ENCODE assay signal across 19 cellular contexts in genomic region chr11:35887737-35888136, GRCh38. TPM values are rescaled to one million over a fixed set of nuclear protein-coding genes. Genes with fewer than 3 reads are reported as not detected.
"Had no signal": no experiment of that assay in that cellular context is flagged by ENCODE, and none has a peak within 500 bp of the region (broad histone marks: within the 10 kb centered on the region; RNA-seq: fewer than 3 reads in every experiment).

No MANE protein-coding gene starts in this region.

- H3K4me3 ChIP-seq: colonic mucosa, heart left ventricle, mucosa of descending colon, psoas muscle, right lobe of liver, testis, tibial nerve, upper lobe of right lung, vagina had no signal

- H3K4me1 ChIP-seq: colonic mucosa, heart left ventricle, psoas muscle, right lobe of liver, testis, tibial nerve, upper lobe of right lung, vagina had no signal

- FAIRE-seq: frontal cortex had no signal

- H3K9me3 ChIP-seq: colonic mucosa, heart left ventricle, mucosa of descending colon, neutrophil, psoas muscle, right lobe of liver, testis, tibial nerve, upper lobe of right lung, vagina had no signal

- H3K36me3 ChIP-seq: colonic mucosa, heart left ventricle, neutrophil, right lobe of liver, tibial nerve, upper lobe of right lung, vagina had no signal

- H3K27ac ChIP-seq: colonic mucosa, heart left ventricle, neutrophil, psoas muscle, right lobe of liver, testis, tibial nerve, upper lobe of right lung, vagina had no signal

- ATAC-seq: heart left ventricle; mucosa of descending colon; naive thymus-derived CD8-positive, alpha-beta T cell; psoas muscle; right lobe of liver; stimulated activated effector memory CD8-positive, alpha-beta T cell treated with anti-CD3 and anti-CD28 coated beads, Interleukin-12 subunit alpha, Interleukin-12 subunit beta, amount 100 ng/mL, for 72 hours; upper lobe of right lung had no signal

- H3K27me3 ChIP-seq: colonic mucosa, heart left ventricle, neutrophil, right lobe of liver, testis, tibial nerve, upper lobe of right lung, vagina had no signal

- DNase-seq: colonic mucosa; effector CD4-positive, alpha-beta T cell; heart left ventricle; hippocampal formation; kidney glomerular epithelial cell; mucosa of descending colon; naive thymus-derived CD8-positive, alpha-beta T cell; psoas muscle; retina; right lobe of liver; stimulated activated CD4-positive, alpha-beta T cell treated with anti-CD3 and anti-CD28 coated beads, Interleukin-4, amount 100 ng/mL, for 1 hour; stimulated activated CD8-positive, alpha-beta memory T cell treated with anti-CD3 and anti-CD28 coated beads, Interleukin-4, amount 100 ng/mL, for 48 hours; testis; upper lobe of right lung had no signal

RNA-seq across cellular contexts. Expression of gene LDLRAD3, which starts 56.1 kb away (rescaled TPM):
- total RNA-seq: naive thymus-derived CD8-positive, alpha-beta T cell had no signal
- polyA plus RNA-seq: naive thymus-derived CD8-positive, alpha-beta T cell had no signal
